Comparison of ENCODE assay signal across 28 cellular contexts in the genomic region with DNA sequence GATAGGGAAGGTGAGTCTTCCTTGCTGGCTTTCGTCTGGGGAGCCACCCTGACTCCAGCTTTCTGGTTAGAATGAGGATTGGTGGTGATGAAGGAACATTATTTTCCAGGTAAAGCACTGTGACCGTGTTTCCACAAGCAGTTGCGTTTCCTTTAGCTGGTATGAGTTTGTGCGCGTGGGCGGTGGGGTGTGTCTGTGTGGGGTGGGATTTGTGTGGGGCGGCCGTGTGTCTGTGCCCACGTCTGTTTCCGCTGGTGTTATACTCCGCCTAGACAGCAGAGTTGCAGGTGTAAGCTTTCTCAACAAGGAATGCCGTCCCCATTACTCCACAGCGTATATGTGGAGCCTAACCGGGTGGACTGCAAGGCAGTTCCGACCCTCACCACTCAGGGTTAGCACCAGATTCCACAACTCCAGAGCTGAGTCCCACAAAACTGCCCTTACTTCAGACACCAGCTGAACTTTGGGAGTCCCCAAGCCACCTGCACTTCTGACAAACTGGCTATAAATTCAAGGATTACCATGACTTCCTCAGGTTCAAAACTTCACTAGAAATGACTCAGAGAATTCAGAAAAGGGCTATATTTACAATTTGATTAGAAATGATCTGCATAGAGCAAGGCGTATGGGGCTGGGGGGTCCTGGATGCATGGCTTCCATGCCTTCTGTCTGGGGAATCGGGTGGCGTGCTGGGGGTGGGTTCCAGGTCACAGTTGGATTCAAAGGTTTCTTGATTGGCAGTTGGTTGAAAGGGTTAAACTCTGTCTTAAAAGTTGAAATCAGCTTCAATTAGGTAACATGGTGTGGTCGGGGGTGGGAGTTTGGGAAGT. TPM values are rescaled to one million over a fixed set of nuclear protein-coding genes. Genes with fewer than 3 reads are reported as not detected.
"Had no signal": no experiment of that assay in that cellular context is flagged by ENCODE, and none has a peak within 500 bp of the region (broad histone marks: within the 10 kb centered on the region; RNA-seq: fewer than 3 reads in every experiment).

No MANE protein-coding gene starts in this region.

- H3K4me1 Mint-ChIP-seq: activated naive CD4-positive, alpha-beta T cell treated with anti-CD3 and anti-CD28 coated beads, Interleukin-2, amount 10 ng/mL, durations not matched to agents 7 days and 5 days; neural progenitor cell had no signal

- H3K4me3 Mint-ChIP-seq: activated naive CD4-positive, alpha-beta T cell treated with anti-CD3 and anti-CD28 coated beads, Interleukin-2, amount 10 ng/mL, durations not matched to agents 7 days and 5 days; activated T-cell treated with anti-CD3 and anti-CD28 coated beads, Interleukin-2, amount 50 U/mL, for 72 hours; naive thymus-derived CD4-positive, alpha-beta T cell; neural progenitor cell; T-cell had no signal

- H3K27me3 ChIP-seq: neural progenitor cell, testis, uterus had no signal

- H3K27ac ChIP-seq: left lung, neural progenitor cell, testis, uterus had no signal

- H3K9me3 ChIP-seq: left lung, testis, uterus had no signal

- H3K4me1 ChIP-seq: left lung, neural progenitor cell, testis, uterus had no signal

- ATAC-seq: activated T-cell treated with anti-CD3 and anti-CD28 coated beads, Interleukin-2, amount 50 U/mL, for 72 hours; left lung; naive thymus-derived CD4-positive, alpha-beta T cell; sciatic nerve; SK-N-SH treated with all-trans-retinoic acid at 6 μM for 48 hours; T-cell had no signal

- H3K36me3 Mint-ChIP-seq: activated naive CD4-positive, alpha-beta T cell treated with anti-CD3 and anti-CD28 coated beads, Interleukin-2, amount 10 ng/mL, durations not matched to agents 7 days and 5 days; neural progenitor cell had no signal

- H3K36me3 ChIP-seq: left lung, neural progenitor cell, uterus had no signal

- H3K27me3 Mint-ChIP-seq: activated naive CD4-positive, alpha-beta T cell treated with anti-CD3 and anti-CD28 coated beads, Interleukin-2, amount 10 ng/mL, durations not matched to agents 7 days and 5 days; T-cell had no signal

- H3K27ac Mint-ChIP-seq: activated naive CD4-positive, alpha-beta T cell treated with anti-CD3 and anti-CD28 coated beads, Interleukin-2, amount 10 ng/mL, durations not matched to agents 7 days and 5 days; activated T-cell treated with anti-CD3 and anti-CD28 coated beads, Interleukin-2, amount 50 U/mL, for 72 hours; naive thymus-derived CD4-positive, alpha-beta T cell; neural progenitor cell; T-cell had no signal

- H3K4me3 ChIP-seq: left lung, lung, neural progenitor cell, testis, uterus had no signal

- DNase-seq: activated CD8-positive, alpha-beta memory T cell treated with anti-CD3 and anti-CD28 coated beads, Interleukin-2, amount 50 U/mL, for 48 hours; activated effector memory CD4-positive, alpha-beta T cell treated with Interleukin-2 at 50 U/mL for 16 hours; activated naive CD4-positive, alpha-beta T cell treated with anti-CD3 and anti-CD28 coated beads, Interleukin-2, amount 10 ng/mL, durations not matched to agents 7 days and 5 days; activated T-cell treated with anti-CD3 and anti-CD28 coated beads, Interleukin-2, amount 50 U/mL, for 72 hours; central memory CD4-positive, alpha-beta T cell; dermis blood vessel endothelial cell; effector CD8-positive, alpha-beta T cell; foreskin melanocyte; naive thymus-derived CD4-positive, alpha-beta T cell; small intestine; stimulated activated naive CD4-positive, alpha-beta T cell; T-cell; testis; trophoblast cell; uterus had no signal

RNA-seq across cellular contexts. Expression of gene PROP1, which starts 29.8 kb away (rescaled TPM):
- total RNA-seq: activated CD8-positive, alpha-beta memory T cell treated with anti-CD3 and anti-CD28 coated beads for 36 hours; activated T-cell treated with anti-CD3 and anti-CD28 coated beads, Interleukin-2, amount 50 U/mL, for 72 hours; astrocyte; dermis blood vessel endothelial cell; kidney epithelial cell; left lung; lung; naive thymus-derived CD4-positive, alpha-beta T cell; omental fat pad; posterior vena cava; renal cortical epithelial cell; sciatic nerve; T-cell; testis; uterus had no signal
- polyA plus RNA-seq: adipose tissue; esophagus; lung; naive thymus-derived CD4-positive, alpha-beta T cell; small intestine had no signal
